Comparison of ENCODE assay signal across 19 cellular contexts in genomic region chrX:64151911-64152310, GRCh38. TPM values are rescaled to one million over a fixed set of nuclear protein-coding genes. Genes with fewer than 3 reads are reported as not detected.
DNase-seq lines count a peak whose midpoint lies in the region; ATAC-seq, FAIRE-seq and TF ChIP-seq lines count a peak whose summit lies in the region.
"Had no signal": no experiment of that assay in that cellular context is flagged by ENCODE, and none has a peak within 500 bp of the region (broad histone marks: within the 10 kb centered on the region; RNA-seq: fewer than 3 reads in every experiment).

No MANE protein-coding gene starts in this region.

- TF ChIP-seq CTCF in bronchial epithelial cell (IDR thresholded peaks at IDR 0.05; ENCODE audit: insufficient read depth, low read length, severe bottlenecking) (no peak), keratinocyte (optimal IDR thresholded peaks at IDR 0.05 in 1 of 3, IDR thresholded peaks at IDR 0.05 in 1 of 3, conservative IDR thresholded peaks at IDR 0.05 in 1 of 3; ENCODE audit: extremely low read depth in 1 of 3, insufficient read depth in 2 of 3, low read length in 3 of 3) (no peak)

- peak; percentile 8 for DNase-seq in ELF-1 (ENCODE audit: low read depth, low spot score)
- peak; percentile 75 for DNase-seq in bronchial epithelial cell (ENCODE audit: low read depth)
- peak; percentile 4 for DNase-seq in keratinocyte (ENCODE audit: low read depth, low spot score)
- DNase-seq in kidney tubule cell (ENCODE audit: low spot score) = no peak
- DNase-seq in SIG-M5 (lab: John Stamatoyannopoulos, UW) = no peak
- no peak for DNase-seq in activated CD8-positive, alpha-beta memory T cell treated with anti-CD3 and anti-CD28 coated beads, Interleukin-2, amount 50 U/mL, for 48 hours
- DNase-seq: Calu3; CD8-positive, alpha-beta T cell; DMS53; DND-41; EL; H9 had no signal

- H3K4me2 ChIP-seq in keratinocyte (ENCODE audit: control insufficient read depth, extremely low read depth, insufficient read depth, low read depth, low read length) = no peak overlapping the region
- H3K4me2 ChIP-seq: BLaER1 treated with 17β-estradiol and CSF1 and Interleukin-3, amounts not matched to agents 10 nM and 100 nM had no signal

- no peak overlapping the region for H2AFZ ChIP-seq in keratinocyte (ENCODE audit: control insufficient read depth, low read length)

- FAIRE-seq in bronchial epithelial cell (lab: Jason Lieb, UNC) (no peak), keratinocyte (lab: Jason Lieb, UNC) (no peak)
- FAIRE-seq: G401.6, GM12891, GM19239, H1, HepG2 had no signal

- H3K27me3 ChIP-seq in bronchial epithelial cell (ENCODE audit: control insufficient read depth, insufficient read depth, low read length) (no peaks in the 10 kb centered on the region), keratinocyte (ENCODE audit: control insufficient read depth, extremely low read depth, insufficient read depth, low read length) (no peaks in the 10 kb centered on the region)

- H3K79me2 ChIP-seq in keratinocyte (ENCODE audit: control insufficient read depth, insufficient read depth, low read length) = no peaks in the 10 kb centered on the region

- peak; percentile 89 for ATAC-seq in esophagus mucosa
- ATAC-seq: CD8-positive, alpha-beta T cell had no signal

- no peaks in the 10 kb centered on the region for H4K20me1 ChIP-seq in keratinocyte (ENCODE audit: control insufficient read depth, extremely low read depth, insufficient read depth, low read length)
- H4K20me1 ChIP-seq: BLaER1 treated with 17β-estradiol and CSF1 and Interleukin-3, amounts not matched to agents 10 nM and 100 nM had no signal

- H3K27ac ChIP-seq in keratinocyte (ENCODE audit: control insufficient read depth, insufficient read depth, low read length) = no peak overlapping the region
- H3K27ac ChIP-seq: BLaER1 treated with 17β-estradiol and CSF1 and Interleukin-3, amounts not matched to agents 10 nM and 100 nM had no signal

- no peak overlapping the region for H3K9ac ChIP-seq in keratinocyte (ENCODE audit: control insufficient read depth, extremely low read depth, insufficient read depth, low read length)
- H3K9ac ChIP-seq: BLaER1 treated with 17β-estradiol and CSF1 and Interleukin-3, amounts not matched to agents 10 nM and 100 nM had no signal

- dilution Hi-C loops in keratinocyte (cut with MboI; ENCODE audit: extremely low pct_ligation_motif_present, low sequenced_read_pairs) = no loop called here

- H3K4me1 ChIP-seq in keratinocyte (ENCODE audit: control insufficient read depth, extremely low read depth, insufficient read depth, low read length) = peaks cover 5% of the 10 kb centered on the region
- H3K4me1 ChIP-seq: BLaER1 treated with 17β-estradiol and CSF1 and Interleukin-3, amounts not matched to agents 10 nM and 100 nM had no signal

- H3K4me3 ChIP-seq in bronchial epithelial cell (ENCODE audit: low read depth, low read length) = no peak overlapping the region
- H3K4me3 ChIP-seq in keratinocyte (ENCODE audit: control insufficient read depth in 2 of 3, extremely low read depth in 1 of 3, insufficient read depth in 2 of 3, low read depth in 1 of 3, low read length in 3 of 3) = no peak overlapping the region
- H3K4me3 ChIP-seq: BLaER1 treated with 17β-estradiol and CSF1 and Interleukin-3, amounts not matched to agents 10 nM and 100 nM had no signal

- H3K9me1 ChIP-seq in keratinocyte (ENCODE audit: control insufficient read depth, extremely low read depth, insufficient read depth, low read length) = no peaks in the 10 kb centered on the region

- H3K9me3 ChIP-seq in keratinocyte (ENCODE audit: control insufficient read depth, low read depth, low read length) = no peaks in the 10 kb centered on the region

- no peaks in the 10 kb centered on the region for H3K36me3 ChIP-seq in bronchial epithelial cell (ENCODE audit: control insufficient read depth, insufficient read depth, low read length)
- H3K36me3 ChIP-seq in keratinocyte (ENCODE audit: control insufficient read depth in 2 of 2, extremely low read depth in 1 of 2, insufficient read depth in 2 of 2, low read length in 2 of 2) = no peaks in the 10 kb centered on the region
- H3K36me3 ChIP-seq: BLaER1 treated with 17β-estradiol and CSF1 and Interleukin-3, amounts not matched to agents 10 nM and 100 nM had no signal

RNA-seq across cellular contexts. Expression of gene AMER1, which starts 53.6 kb away (rescaled TPM):
- total RNA-seq in bronchial epithelial cell (1.5 and 1.6 TPM in 2 replicates), esophagus mucosa (3.6 TPM)
- 1.3 to 1.6 TPM (median 1.5 TPM) in 3 replicates for polyA plus RNA-seq in keratinocyte
- polyA plus RNA-seq in keratinocyte (2011; ENCODE audit: low read depth) = 0.20 TPM
- 0.66 and 0.72 TPM in 2 replicates for polyA plus RNA-seq in keratinocyte (2011; cell fraction: cytosol; rRNA removed)
- 3.0 and 3.3 TPM in 2 replicates for polyA plus RNA-seq in keratinocyte (2011; cell fraction: nucleus; rRNA removed)
- polyA plus RNA-seq in keratinocyte (2012; ENCODE audit: low replicate concordance) = 0.56 and 1.7 TPM in 2 replicates
- polyA minus RNA-seq in keratinocyte = 2.7 to 4.4 TPM (median 2.8 TPM) in 3 replicates
- polyA minus RNA-seq in keratinocyte (2011; cell fraction: cytosol; rRNA and poly(A)+ RNA removed) = 1.3 TPM
- 2.2 and 3.6 TPM in 2 replicates for polyA minus RNA-seq in keratinocyte (2011; cell fraction: nucleus; rRNA and poly(A)+ RNA removed)

Comparison
In these comparisons a context has a peak if more than half of its experiments do, and no peak if none do; other contexts are left out.
1. DNase-seq: peak in ELF-1 (single experiment), bronchial epithelial cell (single experiment) and keratinocyte (single experiment); none in kidney tubule cell (single experiment), SIG-M5 (single experiment) and activated CD8-positive, alpha-beta memory T cell treated with anti-CD3 and anti-CD28 coated beads, Interleukin-2, amount 50 U/mL, for 48 hours (single experiment).